29 cellular contexts compared by ENCODE assay signal in the genomic region with DNA sequence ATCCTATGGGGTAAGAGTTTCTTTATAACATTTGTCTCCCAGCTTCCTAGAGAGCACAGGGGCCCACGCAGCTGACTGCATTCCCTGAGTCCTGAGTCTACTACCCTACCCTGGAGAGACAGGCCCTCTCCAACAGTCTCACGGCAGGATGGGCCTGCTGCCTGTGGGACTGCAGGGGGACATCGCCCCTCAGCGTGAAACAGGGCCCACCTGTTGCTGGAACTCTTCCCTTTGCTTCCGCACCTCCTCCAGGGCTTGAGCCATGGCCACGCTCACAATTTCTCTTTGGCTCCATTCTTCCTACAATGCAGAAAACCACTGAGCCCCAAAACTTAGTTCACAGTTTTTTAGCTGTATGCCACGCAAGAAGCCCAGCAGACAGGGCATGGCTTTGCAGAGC. TPM values are rescaled to one million over a fixed set of nuclear protein-coding genes. Genes with fewer than 3 reads are reported as not detected.
DNase-seq lines count a peak whose midpoint lies in the region; ATAC-seq and TF ChIP-seq lines count a peak whose summit lies in the region.
"Had no signal": no experiment of that assay in that cellular context is flagged by ENCODE, and none has a peak within 500 bp of the region (broad histone marks: within the 10 kb centered on the region; RNA-seq: fewer than 3 reads in every experiment).

No MANE protein-coding gene starts in this region.

- peak overlapping the region; percentile 65 for H3K9ac ChIP-seq in neuronal stem cell (ENCODE audit: low read depth, low read length, poor library complexity)
- H3K9ac ChIP-seq: BLaER1 had no signal

- no peak overlapping the region for H3K23ac ChIP-seq in neuronal stem cell (ENCODE audit: low read depth, low read length, poor library complexity)

- H2BK120ac ChIP-seq in neuronal stem cell (ENCODE audit: low read depth, low read length) = no peak overlapping the region

- no peak overlapping the region for H3K27ac ChIP-seq in HEK293 (ENCODE audit: extremely low read depth, low read depth, low read length)
- H3K27ac ChIP-seq in neuronal stem cell (replicated peaks; ENCODE audit: low read length) = no peak overlapping the region
- H3K27ac ChIP-seq: BLaER1 had no signal

- H3K4me2 ChIP-seq in neuronal stem cell (ENCODE audit: insufficient read depth, low read length, poor library complexity, severe bottlenecking) = no peak overlapping the region
- H3K4me2 ChIP-seq: BLaER1 had no signal

- no peaks in the 10 kb centered on the region for H3K4me1 ChIP-seq in HEK293 (ENCODE audit: control insufficient read depth, insufficient read depth, low read length)
- H3K4me1 ChIP-seq in neuronal stem cell (ENCODE audit: control insufficient read depth in 2 of 2, insufficient read depth in 1 of 2, low read depth in 1 of 2, low read length in 2 of 2) = no peaks in the 10 kb centered on the region
- H3K4me1 ChIP-seq: BE2C had no signal

- peaks cover 4% of the 10 kb centered on the region for H3K79me1 ChIP-seq in neuronal stem cell (ENCODE audit: low read depth, low read length)

- no peak overlapping the region for H3K27ac Mint-ChIP-seq in T-helper 17 cell
- peak overlapping the region; percentile 77 for H3K27ac Mint-ChIP-seq in stimulated activated effector memory CD8-positive, alpha-beta T cell treated with anti-CD3 and anti-CD28 coated beads, Interleukin-12 subunit alpha, Interleukin-12 subunit beta, amount 100 ng/mL, for 72 hours

- CTCF ChIA-PET in HEK293 (lab: Yijun Ruan, JAX) = interaction anchor here (0.5 to 2.0 kb wide), 4 partner anchors 77 to 470 kb away, joined by 3 to 12 read pairs (median 5); no protein-coding TSS in a partner anchor

- H3K4me3 Mint-ChIP-seq in T-helper 17 cell = peak overlapping the region; percentile 31
- H3K4me3 Mint-ChIP-seq in stimulated activated effector memory CD8-positive, alpha-beta T cell treated with anti-CD3 and anti-CD28 coated beads, Interleukin-12 subunit alpha, Interleukin-12 subunit beta, amount 100 ng/mL, for 72 hours = no peak overlapping the region
- H3K4me3 Mint-ChIP-seq: CD14-positive monocyte; CD4-positive, alpha-beta memory T cell; CD4-positive, CD25-positive, alpha-beta regulatory T cell; CD8-positive, alpha-beta memory T cell had no signal

- peaks cover 18% of the 10 kb centered on the region for H3K4me1 Mint-ChIP-seq in T-helper 17 cell
- peaks cover 10% of the 10 kb centered on the region for H3K4me1 Mint-ChIP-seq in stimulated activated effector memory CD8-positive, alpha-beta T cell treated with anti-CD3 and anti-CD28 coated beads, Interleukin-12 subunit alpha, Interleukin-12 subunit beta, amount 100 ng/mL, for 72 hours
- H3K4me1 Mint-ChIP-seq: CD14-positive monocyte had no signal

- H2AFZ ChIP-seq in neuronal stem cell (ENCODE audit: low read length) = no peak overlapping the region

- H3K9me3 ChIP-seq in HEK293 (ENCODE audit: control insufficient read depth, insufficient read depth, low read depth, low read length) = no peaks in the 10 kb centered on the region
- no peaks in the 10 kb centered on the region for H3K9me3 ChIP-seq in T-helper 17 cell (ENCODE audit: control insufficient read depth, low read length, poor library complexity, severe bottlenecking)
- no peaks in the 10 kb centered on the region for H3K9me3 ChIP-seq in neuronal stem cell (replicated peaks in 1 of 2; ENCODE audit: control insufficient read depth in 2 of 2, insufficient read depth in 1 of 2, low read depth in 1 of 2, low read length in 2 of 2)
- H3K9me3 ChIP-seq: BE2C, BLaER1 had no signal

- H2BK15ac ChIP-seq in neuronal stem cell (ENCODE audit: low read length) = no peak overlapping the region

- H3K27me3 ChIP-seq in neuronal stem cell (ENCODE audit: control insufficient read depth in 3 of 3, insufficient read depth in 3 of 3, low read depth in 1 of 3, low read length in 3 of 3) = no peaks in the 10 kb centered on the region
- H3K27me3 ChIP-seq: BE2C, BLaER1 had no signal

- no peak overlapping the region for H2BK12ac ChIP-seq in neuronal stem cell (ENCODE audit: low read length)

- no peak for ATAC-seq in T-helper 17 cell
- no peak for ATAC-seq in stimulated activated effector memory CD8-positive, alpha-beta T cell treated with anti-CD3 and anti-CD28 coated beads, Interleukin-12 subunit alpha, Interleukin-12 subunit beta, amount 100 ng/mL, for 72 hours
- ATAC-seq in GM21737 (IDR thresholded peaks at IDR 0.05; ENCODE audit: unreplicated experiment) = no peak
- ATAC-seq: GM12878 had no signal

- no peak overlapping the region for H2BK5ac ChIP-seq in neuronal stem cell (ENCODE audit: low read length)

- H3K14ac ChIP-seq in neuronal stem cell (ENCODE audit: low read length) = no peak overlapping the region

- no CpG with 5 or more reads among the region's 7 CpGs for WGBS in neuronal stem cell (ENCODE audit: extremely low coverage in 2 of 2, insufficient read length in 2 of 2, insufficient replicate concordance in 1 of 2), 2 donors

- no peak overlapping the region for H4K8ac ChIP-seq in neuronal stem cell (ENCODE audit: low read depth, low read length)

- H3K27me3 Mint-ChIP-seq in T-helper 17 cell = no peaks in the 10 kb centered on the region
- H3K27me3 Mint-ChIP-seq: CD4-positive, alpha-beta memory T cell; CD4-positive, CD25-positive, alpha-beta regulatory T cell had no signal

- H3K4me3 ChIP-seq in HEK293 (ENCODE audit: low read depth, low read length) = no peak overlapping the region
- no peak overlapping the region for H3K4me3 ChIP-seq in neuronal stem cell (ENCODE audit: low read length in 2 of 2)
- H3K4me3 ChIP-seq: BLaER1, GM12878 had no signal

- POLR2A ChIA-PET in HEK293 (lab: Yijun Ruan, JAX) = no interaction called here

- peaks cover 27% of the 10 kb centered on the region for H3K36me3 Mint-ChIP-seq in T-helper 17 cell (ENCODE audit: low read depth)
- peaks cover 77% of the 10 kb centered on the region for H3K36me3 Mint-ChIP-seq in stimulated activated effector memory CD8-positive, alpha-beta T cell treated with anti-CD3 and anti-CD28 coated beads, Interleukin-12 subunit alpha, Interleukin-12 subunit beta, amount 100 ng/mL, for 72 hours

- H4K91ac ChIP-seq in neuronal stem cell (ENCODE audit: low read depth, low read length, poor library complexity) = no peak overlapping the region

- H2AK5ac ChIP-seq in neuronal stem cell (ENCODE audit: low read depth, low read length) = no peak overlapping the region

- no peak overlapping the region for H3K18ac ChIP-seq in neuronal stem cell (ENCODE audit: low read length)

- no peak overlapping the region for H3K4ac ChIP-seq in neuronal stem cell (ENCODE audit: low read length)

- peaks cover 0 to 77% of the 10 kb centered on the region in 2 experiments; a peak in 2 of 3 replicates for H3K36me3 ChIP-seq in HEK293 (ENCODE audit: control insufficient read depth in 2 of 2, insufficient read depth in 1 of 2, low read length in 2 of 2)
- peaks cover 33 to 78% of the 10 kb centered on the region in 2 donors for H3K36me3 ChIP-seq in neuronal stem cell (replicated peaks in 1 of 2; ENCODE audit: control insufficient read depth in 2 of 2, insufficient read depth in 2 of 2, low read length in 2 of 2)
- H3K36me3 ChIP-seq: BE2C had no signal

- H3K9me3 Mint-ChIP-seq in stimulated activated effector memory CD8-positive, alpha-beta T cell treated with anti-CD3 and anti-CD28 coated beads, Interleukin-12 subunit alpha, Interleukin-12 subunit beta, amount 100 ng/mL, for 72 hours = no peaks in the 10 kb centered on the region
- H3K9me3 Mint-ChIP-seq: CD8-positive, alpha-beta memory T cell had no signal

- TF ChIP-seq CTCF in HEK293 (tag by site-specific recombination; IDR thresholded peaks at IDR 0.05) = no peak

- DNase-seq in T-helper 17 cell (no peak), neuronal stem cell (ENCODE audit: low spot score) (no peak), SW 1271 (lab: John Stamatoyannopoulos, UW) (no peak), NCI-H748 (lab: John Stamatoyannopoulos, UW; ENCODE audit: unreplicated experiment) (no peak)
- DNase-seq in stimulated activated effector memory CD8-positive, alpha-beta T cell treated with anti-CD3 and anti-CD28 coated beads, Interleukin-12 subunit alpha, Interleukin-12 subunit beta, amount 100 ng/mL, for 72 hours (ENCODE audit: low spot score in 2 of 2) = no peak
- DNase-seq: 8988T; ACHN; BE2C; C1 segment of cervical spinal cord; CD4-positive, alpha-beta memory T cell; CD4-positive, CD25-positive, alpha-beta regulatory T cell; CD8-positive, alpha-beta memory T cell; COR-L47; DMS 273 treated with DMSO at 0.1 percent for 48 hours; DMS153; DMS53; DMS79; DND-41; EL; GDM1 had no signal

TF ChIP-seq in HEK293, 187 proteins besides CTCF, POLR2A, EP300 and RAD21:
- TF ChIP-seq SCRT2 (tag by site-specific recombination; IDR thresholded peaks at IDR 0.05) = peak; percentile 74
- TF ChIP-seq ZNF544 (tag by site-specific recombination; IDR thresholded peaks at IDR 0.05) = no peak

RNA-seq across cellular contexts. Expression of gene ARPC5L, which starts 28.2 kb away (rescaled TPM):
- 10 to 100 TPM; 37.5 to 44.7 TPM for total RNA-seq in T-helper 17 cell
- 31.9 TPM for polyA plus RNA-seq in neuronal stem cell (2013, experiment 1 of 2)
- polyA plus RNA-seq in neuronal stem cell (2013, experiment 2 of 2) = 31.7 TPM

RNA-seq across cellular contexts. Expression of gene RPL35, which starts 28.4 kb away (rescaled TPM):
- 1,000 to 10,000 TPM; 1,657 to 1,708 TPM for total RNA-seq in T-helper 17 cell
- 6,578 TPM for polyA plus RNA-seq in neuronal stem cell (2013, experiment 1 of 2)
- 6,505 TPM for polyA plus RNA-seq in neuronal stem cell (2013, experiment 2 of 2)

RNA-seq across cellular contexts. Expression of gene WDR38, which starts 36.9 kb away (rescaled TPM):
- not detected for total RNA-seq in T-helper 17 cell
- polyA plus RNA-seq in neuronal stem cell (2013, experiment 1 of 2) = not detected
- polyA plus RNA-seq in neuronal stem cell (2013, experiment 2 of 2) = not detected
- total RNA-seq: A673; CD4-positive, alpha-beta memory T cell; CD4-positive, CD25-positive, alpha-beta regulatory T cell; CD8-positive, alpha-beta memory T cell; Daoy; G401; GM12878 had no signal
- polyA plus RNA-seq: AG04450; CD14-positive monocyte; CD4-positive, alpha-beta memory T cell; CD4-positive, CD25-positive, alpha-beta regulatory T cell; CD8-positive, alpha-beta memory T cell; GM12878 had no signal

RNA-seq across cellular contexts. Expression of gene GOLGA1, which starts 50.7 kb away (rescaled TPM):
- total RNA-seq in T-helper 17 cell = 10 to 100 TPM; 21.1 to 28.6 TPM
- 7.7 TPM for polyA plus RNA-seq in neuronal stem cell (2013, experiment 1 of 2)
- polyA plus RNA-seq in neuronal stem cell (2013, experiment 2 of 2) = 7.6 TPM
